Comparison of ENCODE assay signal across 1 cellular context in genomic region chr20:35686872-35687271, GRCh38.
TF ChIP-seq lines count a peak whose summit lies in the region.

No MANE protein-coding gene starts in this region.

TF ChIP-seq in SK-N-SH, 30 proteins besides CTCF, POLR2A, EP300 and RAD21:
- TF ChIP-seq SMC3 (IDR thresholded peaks at IDR 0.05; ENCODE audit: low read depth, low read length) = 0 out of 2 replicates have a peak, but pooled peaks have one; percentile 11
